2 cellular contexts compared by ENCODE assay signal in the genomic region with DNA sequence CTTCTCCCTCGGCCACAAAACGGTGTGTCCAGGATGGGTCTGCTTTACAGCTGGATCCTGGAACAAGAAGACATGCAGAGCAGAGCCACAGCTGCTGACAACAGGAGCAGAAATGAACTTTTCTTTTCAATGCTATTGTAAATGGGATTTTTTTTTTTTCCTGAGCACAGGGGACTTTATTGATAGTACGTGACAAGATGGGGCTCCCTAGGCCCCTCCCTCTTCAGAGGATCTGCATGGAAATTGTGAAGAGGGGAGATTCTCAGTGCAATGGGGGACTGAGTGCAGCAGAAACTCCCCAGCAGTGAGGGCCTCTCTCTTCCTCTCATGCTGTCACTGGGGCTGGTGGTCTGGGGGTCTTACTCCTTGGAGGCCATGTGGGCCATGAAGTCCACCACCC.
TF ChIP-seq lines count a peak whose summit lies in the region.

No MANE protein-coding gene starts in this region.

TF ChIP-seq in GM23338, 12 proteins besides CTCF, POLR2A, EP300 and RAD21 (continues in another document):
- TF ChIP-seq EZH2phosphoT487 (IDR thresholded peaks at IDR 0.05; ENCODE audit: unreplicated experiment) (no peak), CREB1 (CRISPR knock-in tag; IDR thresholded peaks at IDR 0.05; ENCODE audit: low read depth) (no peak), STAT1 (IDR thresholded peaks at IDR 0.05; ENCODE audit: unreplicated experiment) (no peak), ZNF331 (CRISPR knock-in tag; IDR thresholded peaks at IDR 0.05; ENCODE audit: low read depth) (no peak), EZH2 (IDR thresholded peaks at IDR 0.05; ENCODE audit: low read depth, unreplicated experiment) (no peak), POLR2AphosphoS5 (IDR thresholded peaks at IDR 0.05; ENCODE audit: low read depth) (no peak), REST (IDR thresholded peaks at IDR 0.05; ENCODE audit: unreplicated experiment) (no peak), JUNB (IDR thresholded peaks at IDR 0.05; ENCODE audit: unreplicated experiment) (no peak)
- TF ChIP-seq, protein P1, sequence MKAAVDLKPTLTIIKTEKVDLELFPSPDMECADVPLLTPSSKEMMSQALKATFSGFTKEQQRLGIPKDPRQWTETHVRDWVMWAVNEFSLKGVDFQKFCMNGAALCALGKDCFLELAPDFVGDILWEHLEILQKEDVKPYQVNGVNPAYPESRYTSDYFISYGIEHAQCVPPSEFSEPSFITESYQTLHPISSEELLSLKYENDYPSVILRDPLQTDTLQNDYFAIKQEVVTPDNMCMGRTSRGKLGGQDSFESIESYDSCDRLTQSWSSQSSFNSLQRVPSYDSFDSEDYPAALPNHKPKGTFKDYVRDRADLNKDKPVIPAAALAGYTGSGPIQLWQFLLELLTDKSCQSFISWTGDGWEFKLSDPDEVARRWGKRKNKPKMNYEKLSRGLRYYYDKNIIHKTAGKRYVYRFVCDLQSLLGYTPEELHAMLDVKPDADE (IDR thresholded peaks at IDR 0.05) = no peak
- TF ChIP-seq, protein P2, sequence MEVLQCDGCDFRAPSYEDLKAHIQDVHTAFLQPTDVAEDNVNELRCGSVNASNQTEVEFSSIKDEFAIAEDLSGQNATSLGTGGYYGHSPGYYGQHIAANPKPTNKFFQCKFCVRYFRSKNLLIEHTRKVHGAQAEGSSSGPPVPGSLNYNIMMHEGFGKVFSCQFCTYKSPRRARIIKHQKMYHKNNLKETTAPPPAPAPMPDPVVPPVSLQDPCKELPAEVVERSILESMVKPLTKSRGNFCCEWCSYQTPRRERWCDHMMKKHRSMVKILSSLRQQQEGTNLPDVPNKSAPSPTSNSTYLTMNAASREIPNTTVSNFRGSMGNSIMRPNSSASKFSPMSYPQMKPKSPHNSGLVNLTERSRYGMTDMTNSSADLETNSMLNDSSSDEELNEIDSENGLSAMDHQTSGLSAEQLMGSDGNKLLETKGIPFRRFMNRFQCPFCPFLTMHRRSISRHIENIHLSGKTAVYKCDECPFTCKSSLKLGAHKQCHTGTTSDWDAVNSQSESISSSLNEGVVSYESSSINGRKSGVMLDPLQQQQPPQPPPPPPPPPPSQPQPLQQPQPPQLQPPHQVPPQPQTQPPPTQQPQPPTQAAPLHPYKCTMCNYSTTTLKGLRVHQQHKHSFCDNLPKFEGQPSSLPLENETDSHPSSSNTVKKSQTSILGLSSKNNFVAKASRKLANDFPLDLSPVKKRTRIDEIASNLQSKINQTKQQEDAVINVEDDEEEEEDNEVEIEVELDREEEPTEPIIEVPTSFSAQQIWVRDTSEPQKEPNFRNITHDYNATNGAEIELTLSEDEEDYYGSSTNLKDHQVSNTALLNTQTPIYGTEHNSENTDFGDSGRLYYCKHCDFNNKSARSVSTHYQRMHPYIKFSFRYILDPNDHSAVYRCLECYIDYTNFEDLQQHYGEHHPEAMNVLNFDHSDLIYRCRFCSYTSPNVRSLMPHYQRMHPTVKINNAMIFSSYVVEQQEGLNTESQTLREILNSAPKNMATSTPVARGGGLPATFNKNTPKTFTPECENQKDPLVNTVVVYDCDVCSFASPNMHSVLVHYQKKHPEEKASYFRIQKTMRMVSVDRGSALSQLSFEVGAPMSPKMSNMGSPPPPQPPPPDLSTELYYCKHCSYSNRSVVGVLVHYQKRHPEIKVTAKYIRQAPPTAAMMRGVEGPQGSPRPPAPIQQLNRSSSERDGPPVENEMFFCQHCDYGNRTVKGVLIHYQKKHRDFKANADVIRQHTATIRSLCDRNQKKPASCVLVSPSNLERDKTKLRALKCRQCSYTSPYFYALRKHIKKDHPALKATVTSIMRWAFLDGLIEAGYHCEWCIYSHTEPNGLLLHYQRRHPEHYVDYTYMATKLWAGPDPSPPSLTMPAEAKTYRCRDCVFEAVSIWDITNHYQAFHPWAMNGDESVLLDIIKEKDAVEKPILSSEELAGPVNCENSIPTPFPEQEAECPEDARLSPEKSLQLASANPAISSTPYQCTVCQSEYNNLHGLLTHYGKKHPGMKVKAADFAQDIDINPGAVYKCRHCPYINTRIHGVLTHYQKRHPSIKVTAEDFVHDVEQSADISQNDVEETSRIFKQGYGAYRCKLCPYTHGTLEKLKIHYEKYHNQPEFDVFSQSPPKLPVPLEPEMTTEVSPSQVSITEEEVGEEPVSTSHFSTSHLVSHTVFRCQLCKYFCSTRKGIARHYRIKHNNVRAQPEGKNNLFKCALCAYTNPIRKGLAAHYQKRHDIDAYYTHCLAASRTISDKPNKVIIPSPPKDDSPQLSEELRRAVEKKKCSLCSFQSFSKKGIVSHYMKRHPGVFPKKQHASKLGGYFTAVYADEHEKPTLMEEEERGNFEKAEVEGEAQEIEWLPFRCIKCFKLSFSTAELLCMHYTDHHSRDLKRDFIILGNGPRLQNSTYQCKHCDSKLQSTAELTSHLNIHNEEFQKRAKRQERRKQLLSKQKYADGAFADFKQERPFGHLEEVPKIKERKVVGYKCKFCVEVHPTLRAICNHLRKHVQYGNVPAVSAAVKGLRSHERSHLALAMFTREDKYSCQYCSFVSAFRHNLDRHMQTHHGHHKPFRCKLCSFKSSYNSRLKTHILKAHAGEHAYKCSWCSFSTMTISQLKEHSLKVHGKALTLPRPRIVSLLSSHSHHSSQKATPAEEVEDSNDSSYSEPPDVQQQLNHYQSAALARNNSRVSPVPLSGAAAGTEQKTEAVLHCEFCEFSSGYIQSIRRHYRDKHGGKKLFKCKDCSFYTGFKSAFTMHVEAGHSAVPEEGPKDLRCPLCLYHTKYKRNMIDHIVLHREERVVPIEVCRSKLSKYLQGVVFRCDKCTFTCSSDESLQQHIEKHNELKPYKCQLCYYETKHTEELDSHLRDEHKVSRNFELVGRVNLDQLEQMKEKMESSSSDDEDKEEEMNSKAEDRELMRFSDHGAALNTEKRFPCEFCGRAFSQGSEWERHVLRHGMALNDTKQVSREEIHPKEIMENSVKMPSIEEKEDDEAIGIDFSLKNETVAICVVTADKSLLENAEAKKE (CRISPR knock-in tag; IDR thresholded peaks at IDR 0.05) = no peak

TF ChIP-seq in WTC11, 78 proteins besides CTCF, POLR2A, EP300 and RAD21 (continues in another document):
- TF ChIP-seq TEAD4 (CRISPR knock-in tag; IDR thresholded peaks at IDR 0.05) (no peak), MAX (CRISPR knock-in tag; IDR thresholded peaks at IDR 0.05) (no peak), PRDM15 (CRISPR knock-in tag; IDR thresholded peaks at IDR 0.05) (no peak), ZBTB21 (CRISPR knock-in tag; IDR thresholded peaks at IDR 0.05; ENCODE audit: borderline replicate concordance) (no peak), ZNF416 (CRISPR knock-in tag; IDR thresholded peaks at IDR 0.05) (no peak), ZNF121 (CRISPR knock-in tag; IDR thresholded peaks at IDR 0.05) (no peak), SOX15 (CRISPR knock-in tag; IDR thresholded peaks at IDR 0.05) (no peak), IRF2 (CRISPR knock-in tag; IDR thresholded peaks at IDR 0.05; ENCODE audit: borderline replicate concordance, low read depth) (no peak), ZNF281 (CRISPR knock-in tag; IDR thresholded peaks at IDR 0.05) (no peak), ZNF263 (CRISPR knock-in tag; IDR thresholded peaks at IDR 0.05; ENCODE audit: low read depth) (no peak), JAZF1 (CRISPR knock-in tag; IDR thresholded peaks at IDR 0.05) (no peak), ZBTB43 (CRISPR knock-in tag; IDR thresholded peaks at IDR 0.05) (no peak), GTF2I (CRISPR knock-in tag; conservative IDR thresholded peaks at IDR 0.05) (no peak), CREM (CRISPR knock-in tag; IDR thresholded peaks at IDR 0.05) (no peak), ZNF396 (CRISPR knock-in tag; IDR thresholded peaks at IDR 0.05; ENCODE audit: borderline replicate concordance) (no peak)
- TF ChIP-seq, protein P3, sequence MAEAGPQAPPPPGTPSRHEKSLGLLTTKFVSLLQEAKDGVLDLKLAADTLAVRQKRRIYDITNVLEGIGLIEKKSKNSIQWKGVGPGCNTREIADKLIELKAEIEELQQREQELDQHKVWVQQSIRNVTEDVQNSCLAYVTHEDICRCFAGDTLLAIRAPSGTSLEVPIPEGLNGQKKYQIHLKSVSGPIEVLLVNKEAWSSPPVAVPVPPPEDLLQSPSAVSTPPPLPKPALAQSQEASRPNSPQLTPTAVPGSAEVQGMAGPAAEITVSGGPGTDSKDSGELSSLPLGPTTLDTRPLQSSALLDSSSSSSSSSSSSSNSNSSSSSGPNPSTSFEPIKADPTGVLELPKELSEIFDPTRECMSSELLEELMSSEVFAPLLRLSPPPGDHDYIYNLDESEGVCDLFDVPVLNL (CRISPR knock-in tag; IDR thresholded peaks at IDR 0.05; ENCODE audit: borderline replicate concordance, low read depth) = no peak
- TF ChIP-seq, protein P4, sequence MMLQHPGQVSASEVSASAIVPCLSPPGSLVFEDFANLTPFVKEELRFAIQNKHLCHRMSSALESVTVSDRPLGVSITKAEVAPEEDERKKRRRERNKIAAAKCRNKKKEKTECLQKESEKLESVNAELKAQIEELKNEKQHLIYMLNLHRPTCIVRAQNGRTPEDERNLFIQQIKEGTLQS (CRISPR knock-in tag; conservative IDR thresholded peaks at IDR 0.05) = no peak
- TF ChIP-seq, protein P5, sequence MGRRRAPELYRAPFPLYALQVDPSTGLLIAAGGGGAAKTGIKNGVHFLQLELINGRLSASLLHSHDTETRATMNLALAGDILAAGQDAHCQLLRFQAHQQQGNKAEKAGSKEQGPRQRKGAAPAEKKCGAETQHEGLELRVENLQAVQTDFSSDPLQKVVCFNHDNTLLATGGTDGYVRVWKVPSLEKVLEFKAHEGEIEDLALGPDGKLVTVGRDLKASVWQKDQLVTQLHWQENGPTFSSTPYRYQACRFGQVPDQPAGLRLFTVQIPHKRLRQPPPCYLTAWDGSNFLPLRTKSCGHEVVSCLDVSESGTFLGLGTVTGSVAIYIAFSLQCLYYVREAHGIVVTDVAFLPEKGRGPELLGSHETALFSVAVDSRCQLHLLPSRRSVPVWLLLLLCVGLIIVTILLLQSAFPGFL (CRISPR knock-in tag; IDR thresholded peaks at IDR 0.05; ENCODE audit: borderline replicate concordance) = no peak
